Comparison of ENCODE assay signal across 8 cellular contexts in the genomic region with DNA sequence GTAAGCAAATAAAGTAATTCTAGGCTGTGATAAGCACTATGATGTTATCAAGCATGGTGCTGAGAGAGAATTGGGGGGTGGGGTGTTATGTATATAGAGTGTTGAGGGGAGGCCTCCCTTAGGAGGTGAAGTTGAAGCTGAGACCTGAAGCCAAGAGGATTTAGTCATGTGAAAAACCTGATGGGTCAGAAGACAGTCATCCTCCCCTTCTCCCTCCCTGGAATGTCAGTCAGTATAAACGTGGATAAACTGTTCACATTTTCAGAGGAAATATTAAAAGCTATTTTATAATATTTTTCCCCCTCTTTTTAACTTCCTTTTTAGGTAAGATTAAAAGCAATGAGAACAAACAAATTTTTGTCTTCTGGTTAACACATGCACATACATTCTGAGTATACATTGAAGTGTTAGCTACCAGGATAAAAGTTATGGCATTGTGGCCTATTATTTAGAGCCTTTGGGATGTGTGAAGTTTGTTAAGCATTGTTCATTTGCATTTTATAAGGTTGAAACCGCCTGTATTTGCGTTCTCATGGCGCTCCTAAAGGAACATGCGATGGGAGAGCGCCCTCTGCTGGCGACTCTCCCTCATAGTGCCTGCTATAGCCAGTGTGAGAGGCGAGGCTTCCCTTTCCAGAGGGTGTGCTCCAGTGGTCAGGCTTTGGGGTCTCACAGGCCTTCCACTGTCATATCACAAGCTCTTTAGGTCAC. TPM values are rescaled to one million over a fixed set of nuclear protein-coding genes. Genes with fewer than 3 reads are reported as not detected.
DNase-seq lines count a peak whose midpoint lies in the region; ATAC-seq and TF ChIP-seq lines count a peak whose summit lies in the region.

No MANE protein-coding gene starts in this region.

- no peaks in the 10 kb centered on the region for H3K9me3 ChIP-seq in right lobe of liver

- H3K9me3 Mint-ChIP-seq in dendritic cell treated with granulocyte-macrophage colony-stimulating factor and Interleukin-4, amounts not matched to agents 40 ng/mL and 50 ng/mL, for 4 days: no peaks in the 10 kb centered on the region

- 3% methylated on average over 5 of the region's 8 CpGs for WGBS in right lobe of liver (ENCODE audit: insufficient coverage, low coverage, low lambda C conversion rate, missing lambda C conversion rate)

- H3K27me3 Mint-ChIP-seq in dendritic cell treated with granulocyte-macrophage colony-stimulating factor and Interleukin-4, amounts not matched to agents 40 ng/mL and 50 ng/mL, for 4 days: no peaks in the 10 kb centered on the region

- intact Hi-C loops in dendritic cell treated with granulocyte-macrophage colony-stimulating factor and Interleukin-4, amounts not matched to agents 40 ng/mL and 50 ng/mL, for 4 days (cut with micrococcal nuclease): loop anchor here (1.0 kb wide), 1 partner anchor 68 kb away; the partner anchor contains the start of gene MAPK14
- intact Hi-C loops in right lobe of liver (cut with DNase I): loop anchor here in 1 of 2 donors (5.0 kb wide), 1 partner anchor 68 kb away; the partner anchor contains the start of gene MAPK14

- ATAC-seq in HG03066 (IDR thresholded peaks at IDR 0.05; ENCODE audit: low read depth, unreplicated experiment) (peak; percentile 65), right lobe of liver (peak; percentile 88 to 94 (median 90)), GM19452 (IDR thresholded peaks at IDR 0.05; ENCODE audit: unreplicated experiment) (no peak)

- peak; percentile 92 to 99 (median 98) for TF ChIP-seq CTCF in right lobe of liver (IDR thresholded peaks at IDR 0.05)

- peaks cover 16% of the 10 kb centered on the region for H3K4me1 Mint-ChIP-seq in dendritic cell treated with granulocyte-macrophage colony-stimulating factor and Interleukin-4, amounts not matched to agents 40 ng/mL and 50 ng/mL, for 4 days (ENCODE audit: low read depth)

- no peaks in the 10 kb centered on the region for H3K27me3 ChIP-seq in right lobe of liver

- TF ChIP-seq POLR2A in right lobe of liver (IDR thresholded peaks at IDR 0.05): no peak

- DNase-seq in DMS79 (lab: John Stamatoyannopoulos, UW) (peak; percentile 23), NCI-H510A treated with DMSO at 0.1 percent for 48 hours (lab: John Stamatoyannopoulos, UW) (peak; percentile 80), right lobe of liver (peak; percentile 80 to 84 (median 83))
- DNase-seq in activated CD4-positive, alpha-beta T cell treated with anti-CD3 and anti-CD28 coated beads, Interleukin-2, amount 50 U/mL, for 24 hours (ENCODE audit: low read depth in 1 of 2, low spot score in 1 of 2): peak; percentile 72 to 74
- peak; percentile 85 for DNase-seq in stimulated activated CD4-positive, alpha-beta T cell treated with anti-CD3 and anti-CD28 coated beads, Interleukin-4, amount 100 ng/mL, for 1 hour

- peak overlapping the region in 2 of 3 donors; percentile 14 to 24 for H3K4me3 ChIP-seq in right lobe of liver

- peaks cover 0 to 25% (median 14%) of the 10 kb centered on the region in 4 donors for H3K4me1 ChIP-seq in right lobe of liver

- peak overlapping the region; percentile 64 to 68 (median 65) for H3K27ac ChIP-seq in right lobe of liver

- peaks cover 78% of the 10 kb centered on the region for H3K36me3 Mint-ChIP-seq in dendritic cell treated with granulocyte-macrophage colony-stimulating factor and Interleukin-4, amounts not matched to agents 40 ng/mL and 50 ng/mL, for 4 days (ENCODE audit: low read depth)

- H3K27ac Mint-ChIP-seq in dendritic cell treated with granulocyte-macrophage colony-stimulating factor and Interleukin-4, amounts not matched to agents 40 ng/mL and 50 ng/mL, for 4 days: peak overlapping the region; percentile 29

- H3K4me3 Mint-ChIP-seq in dendritic cell treated with granulocyte-macrophage colony-stimulating factor and Interleukin-4, amounts not matched to agents 40 ng/mL and 50 ng/mL, for 4 days: no peak overlapping the region

- H3K36me3 ChIP-seq in right lobe of liver: peaks cover 0 to 5% (median 0%) of the 10 kb centered on the region in 4 donors

RNA-seq across cellular contexts. Expression of gene MAPK13, which starts 35.4 kb away (rescaled TPM):
- total RNA-seq in right lobe of liver: 1 to 10 TPM; 2.2 to 5.0 (median 3.0) TPM

Comparison
In these comparisons a context has a peak if more than half of its experiments do, and no peak if none do; other contexts are left out.
1. DNase-seq: peak in every context shown above with its lines; median percentile 85 in stimulated activated CD4-positive, alpha-beta T cell treated with anti-CD3 and anti-CD28 coated beads, Interleukin-4, amount 100 ng/mL, for 1 hour; 83 in right lobe of liver; 80 in NCI-H510A treated with DMSO at 0.1 percent for 48 hours; 73 in activated CD4-positive, alpha-beta T cell treated with anti-CD3 and anti-CD28 coated beads, Interleukin-2, amount 50 U/mL, for 24 hours; 23 in DMS79.